10 cellular contexts compared by ENCODE assay signal in the genomic region with DNA sequence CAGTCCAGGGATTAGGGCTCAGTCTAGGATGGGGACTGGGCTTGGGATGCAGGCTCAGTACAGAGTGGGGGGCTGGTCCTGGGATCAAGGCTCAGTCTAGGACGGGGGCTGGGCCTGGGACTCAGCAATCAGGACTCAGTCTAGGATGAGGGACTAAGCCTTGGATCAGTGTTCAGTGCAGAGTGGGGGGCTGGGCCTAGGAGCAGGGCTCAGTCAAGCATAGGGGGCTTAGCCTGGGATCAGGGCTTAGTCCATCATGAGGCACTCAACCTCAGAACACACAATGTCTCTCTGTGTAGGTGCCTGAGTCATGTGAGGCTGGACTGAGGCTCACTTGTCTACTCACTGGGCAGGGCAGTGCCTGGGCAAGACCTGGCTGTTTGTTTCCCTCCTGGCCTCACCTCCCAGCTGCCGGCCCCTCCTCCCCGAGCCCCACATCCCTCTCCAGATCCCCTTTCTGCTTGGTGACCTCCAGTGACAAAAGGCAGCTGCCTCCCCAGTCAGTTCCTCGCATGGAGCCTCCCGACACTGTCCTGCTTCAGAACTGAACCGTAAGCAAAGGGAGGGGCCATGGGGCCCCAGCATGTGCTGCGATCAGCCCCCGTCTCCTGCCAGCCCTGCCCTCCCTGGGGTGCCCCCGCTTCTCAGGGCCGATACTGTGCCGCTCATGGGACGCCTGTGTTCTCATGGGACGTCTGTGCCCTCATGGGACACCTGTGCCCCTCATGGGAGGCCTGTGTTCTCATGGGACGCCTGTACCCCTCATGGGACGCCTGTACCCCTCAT. TPM values are rescaled to one million over a fixed set of nuclear protein-coding genes. Genes with fewer than 3 reads are reported as not detected.
DNase-seq lines count a peak whose midpoint lies in the region; ATAC-seq and TF ChIP-seq lines count a peak whose summit lies in the region.
"Had no signal": no experiment of that assay in that cellular context is flagged by ENCODE, and none has a peak within 500 bp of the region (broad histone marks: within the 10 kb centered on the region; RNA-seq: fewer than 3 reads in every experiment).

No MANE protein-coding gene starts in this region.

- H3K4me2 ChIP-seq in osteoblast (ENCODE audit: insufficient read depth, low read length), result no peak overlapping the region

- no peaks in the 10 kb centered on the region for H3K27me3 ChIP-seq in endodermal cell (ENCODE audit: control insufficient read depth, insufficient read depth, low read length, poor library complexity, severe bottlenecking)
- H3K27me3 ChIP-seq in osteoblast (ENCODE audit: insufficient read depth, low read length), result no peaks in the 10 kb centered on the region
- H3K27me3 ChIP-seq in vagina, result no peaks in the 10 kb centered on the region
- H3K27me3 ChIP-seq: right lobe of liver had no signal

- H3K27ac Mint-ChIP-seq in Calu3 (ENCODE audit: unreplicated experiment), result no peak overlapping the region
- no peak overlapping the region for H3K27ac Mint-ChIP-seq in endodermal cell

- CTCF ChIA-PET in Calu3 (lab: Charles Lee), result no interaction called here

- H3K4me1 Mint-ChIP-seq in Calu3 (ENCODE audit: low read depth, unreplicated experiment), result no peaks in the 10 kb centered on the region
- no peaks in the 10 kb centered on the region for H3K4me1 Mint-ChIP-seq in endodermal cell

- H4K20me1 ChIP-seq in osteoblast (ENCODE audit: insufficient read depth, low read length), result no peaks in the 10 kb centered on the region

- H3K4me3 Mint-ChIP-seq in Calu3 (ENCODE audit: low read depth, unreplicated experiment), result no peak overlapping the region
- no peak overlapping the region for H3K4me3 Mint-ChIP-seq in endodermal cell

- no peaks in the 10 kb centered on the region for H3K27me3 Mint-ChIP-seq in Calu3 (ENCODE audit: unreplicated experiment)
- peaks cover 2% of the 10 kb centered on the region for H3K27me3 Mint-ChIP-seq in endodermal cell (ENCODE audit: insufficient read depth)

- H3K4me3 ChIP-seq in endodermal cell (ENCODE audit: low read length), result no peak overlapping the region
- no peak overlapping the region for H3K4me3 ChIP-seq in osteoblast (ENCODE audit: insufficient read depth, low read length)
- no peak overlapping the region for H3K4me3 ChIP-seq in vagina
- H3K4me3 ChIP-seq: right lobe of liver had no signal

- no peak overlapping the region for H2AFZ ChIP-seq in osteoblast (ENCODE audit: low read length)

- H3K9me3 ChIP-seq in endodermal cell (ENCODE audit: control insufficient read depth, low read length) (no peaks in the 10 kb centered on the region), osteoblast (ENCODE audit: low read depth, low read length) (no peaks in the 10 kb centered on the region), vagina (no peaks in the 10 kb centered on the region)
- H3K9me3 ChIP-seq: right lobe of liver had no signal

- H3K9me3 Mint-ChIP-seq in Calu3 (ENCODE audit: low read depth, unreplicated experiment) (no peaks in the 10 kb centered on the region), endodermal cell (no peaks in the 10 kb centered on the region)

- H3K36me3 ChIP-seq in endodermal cell (ENCODE audit: control insufficient read depth, insufficient read depth, low read length) (no peaks in the 10 kb centered on the region), osteoblast (ENCODE audit: insufficient read depth, low read length) (no peaks in the 10 kb centered on the region), vagina (no peaks in the 10 kb centered on the region)
- H3K36me3 ChIP-seq: right lobe of liver had no signal

- TF ChIP-seq CTCF in Calu3 (IDR thresholded peaks at IDR 0.05; ENCODE audit: unreplicated experiment) (no peak), endodermal cell (conservative IDR thresholded peaks at IDR 0.05) (no peak), osteoblast (IDR thresholded peaks at IDR 0.05; ENCODE audit: extremely low read depth, low read depth, low read length) (no peak), vagina (IDR thresholded peaks at IDR 0.05) (no peak)

- no peak overlapping the region for H3K9ac ChIP-seq in endodermal cell (ENCODE audit: extremely low read depth, low read length, poor library complexity, severe bottlenecking)

- 88 to 89% methylated on average over 14 to 15 of the region's 15 CpGs for WGBS in endodermal cell (ENCODE audit: insufficient coverage in 1 of 2, insufficient read length in 1 of 2), 2 experiments

- BruUV-seq in Calu3 (replicated peaks; lab: Mats Ljungman, UMichigan), result no TSS peak

- H3K27ac ChIP-seq in endodermal cell (ENCODE audit: low read depth, low read length), result no peak overlapping the region
- H3K27ac ChIP-seq in osteoblast (ENCODE audit: low read depth, low read length), result no peak overlapping the region
- H3K27ac ChIP-seq in vagina, result no peak overlapping the region
- H3K27ac ChIP-seq: right lobe of liver had no signal

- H3K4me1 ChIP-seq in endodermal cell (ENCODE audit: control insufficient read depth, insufficient read depth, low read length) (no peaks in the 10 kb centered on the region), osteoblast (ENCODE audit: insufficient read depth, low read length) (no peaks in the 10 kb centered on the region), vagina (peaks cover 12% of the 10 kb centered on the region)
- H3K4me1 ChIP-seq: right lobe of liver had no signal

- H3K36me3 Mint-ChIP-seq in Calu3 (ENCODE audit: insufficient read depth, unreplicated experiment) (no peaks in the 10 kb centered on the region), endodermal cell (ENCODE audit: low read depth) (no peaks in the 10 kb centered on the region)

- intact Hi-C loops in Calu3 (cut with micrococcal nuclease; ENCODE audit: unreplicated experiment) (no loop called here), vagina (cut with DNase I) (no loop called here)

- TF ChIP-seq POLR2A in vagina (IDR thresholded peaks at IDR 0.05), result no peak

- no peaks in the 10 kb centered on the region for H3K79me2 ChIP-seq in osteoblast (ENCODE audit: insufficient read depth, low read length)

- peak; percentile 39 for ATAC-seq in HG03442 (IDR thresholded peaks at IDR 0.05; ENCODE audit: unreplicated experiment)
- no peak for ATAC-seq in HG03159 (IDR thresholded peaks at IDR 0.05; ENCODE audit: unreplicated experiment)

- DNase-seq in Calu3 (peak; percentile 21), endodermal cell (peak; percentile 33), osteoblast (ENCODE audit: insufficient read length, low spot score, missing footprints) (peak; percentile 66), hypothalamus (lab: John Stamatoyannopoulos, UW) (no peak), vagina (ENCODE audit: extremely low spot score in 2 of 2) (no peak)
- DNase-seq: cortex of kidney, right lobe of liver, substantia nigra had no signal

RNA-seq across cellular contexts. Expression of gene S1PR4, which starts 6.5 kb away (rescaled TPM):
- total RNA-seq in Calu3 (2022) (0.37 TPM in 1 of 2 replicates, not detected in the other), endodermal cell (not detected), osteoblast (not detected in 2 replicates), vagina (not detected)
- polyA plus RNA-seq in endodermal cell (2013, experiment 1 of 2), result not detected
- not detected for polyA plus RNA-seq in endodermal cell (2013, experiment 2 of 2)

RNA-seq across cellular contexts. Expression of gene NCLN, which starts 13.6 kb away (rescaled TPM):
- total RNA-seq in Calu3 (2022), result 79.6 and 80.7 TPM in 2 replicates
- total RNA-seq in endodermal cell, result 10 to 100 TPM; 80.6 to 91.2 TPM
- 44.2 TPM for polyA plus RNA-seq in endodermal cell (2013, experiment 1 of 2)
- 49.4 TPM for polyA plus RNA-seq in endodermal cell (2013, experiment 2 of 2)
- 37.7 and 39.4 TPM in 2 replicates for total RNA-seq in osteoblast
- 34.9 TPM for total RNA-seq in vagina

RNA-seq across cellular contexts. Expression of gene GNA15, which starts 36.3 kb away (rescaled TPM):
- total RNA-seq in Calu3 (2022) (5.9 and 6.5 TPM in 2 replicates), endodermal cell (not detected), osteoblast (0.36 TPM in 1 of 2 replicates, not detected in the other), vagina (28.2 TPM)
- polyA plus RNA-seq in endodermal cell (2013, experiment 1 of 2), result not detected
- not detected for polyA plus RNA-seq in endodermal cell (2013, experiment 2 of 2)

RNA-seq across cellular contexts. Expression of gene CELF5, which starts 52.4 kb away (rescaled TPM):
- total RNA-seq in Calu3 (2022) (0.40 and 0.64 TPM in 2 replicates), endodermal cell (1 to 10 TPM; 2.6 to 3.5 TPM), osteoblast (not detected in 2 replicates), vagina (not detected)
- 9.2 TPM for polyA plus RNA-seq in endodermal cell (2013, experiment 1 of 2)
- 7.4 TPM for polyA plus RNA-seq in endodermal cell (2013, experiment 2 of 2)

Comparison
In these comparisons a context has a peak if more than half of its experiments do, and no peak if none do; other contexts are left out.
1. DNase-seq: peak in Calu3 (single experiment), endodermal cell (single experiment) and osteoblast (single experiment); none in hypothalamus (0 of 51) and vagina (0 of 2).